ENCODE assay signal across 21 cellular contexts in the genomic region with DNA sequence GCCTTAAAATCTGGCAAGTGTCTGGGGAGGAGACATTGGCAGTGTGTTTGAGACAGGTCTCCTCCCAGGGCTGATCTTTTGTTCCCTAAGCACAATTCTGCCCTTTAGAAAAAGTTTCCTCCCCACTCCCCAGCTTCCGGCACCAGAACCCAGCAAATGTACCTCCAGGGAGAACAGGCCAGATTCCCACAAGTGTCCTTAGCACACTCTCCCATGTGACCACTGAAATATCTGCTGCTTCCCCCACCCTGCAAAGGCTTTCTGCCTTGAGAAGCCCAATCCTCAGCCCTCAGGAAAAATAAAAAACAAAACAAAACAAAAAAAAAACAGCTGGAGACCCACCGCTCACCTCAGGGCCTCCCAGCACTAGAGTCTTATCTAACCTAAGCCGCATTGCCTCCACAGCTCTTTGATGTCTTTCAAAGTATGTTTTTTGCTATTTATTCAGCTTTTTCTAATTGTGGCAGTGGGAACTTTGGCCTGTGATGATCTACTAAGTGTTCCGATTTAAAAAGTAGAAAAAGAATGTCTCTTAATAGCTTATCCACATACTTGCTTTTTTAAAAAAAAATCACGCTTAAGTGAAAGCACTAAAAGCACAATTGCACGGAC. TPM values are rescaled to one million over a fixed set of nuclear protein-coding genes. Genes with fewer than 3 reads are reported as not detected.
A peak's percentile ranks its signal among the peaks of the same experiment; 100 is the strongest.
DNase-seq lines count a peak whose midpoint lies in the region; ATAC-seq, FAIRE-seq and TF ChIP-seq lines count a peak whose summit lies in the region.
"Had no signal": no experiment of that assay in that cellular context is flagged by ENCODE, and none has a peak within 500 bp of the region (broad histone marks: within the 10 kb centered on the region; RNA-seq: fewer than 3 reads in every experiment).

No MANE protein-coding gene starts in this region.

- TF ChIP-seq POLR2A in IMR-90 (IDR thresholded peaks at IDR 0.05; ENCODE audit: low read depth, low read length) (no peak), esophagus muscularis mucosa (IDR thresholded peaks at IDR 0.05; ENCODE audit: low read depth) (no peak)

- H3K4ac ChIP-seq in IMR-90 (ENCODE audit: low read depth, low read length), result peak overlapping the region; percentile 47; the same call in 1 of the 2 replicates

- peaks cover 14% of the 10 kb centered on the region for H3K9me1 ChIP-seq in IMR-90 (ENCODE audit: insufficient read depth, low read length)

- intact Hi-C loops in IMR-90 (cut with micrococcal nuclease), result no loop called here
- intact Hi-C loops in esophagus muscularis mucosa (cut with DNase I), result no loop called here

- H3K23ac ChIP-seq in IMR-90 (ENCODE audit: low read depth, low read length), result no peak overlapping the region

- H2BK120ac ChIP-seq in IMR-90 (ENCODE audit: low read depth, low read length), result peak overlapping the region; percentile 47; the same call in 1 of the 2 replicates

- no peak overlapping the region for H3K4me3 Mint-ChIP-seq in mesothelial cell of epicardium
- no peak overlapping the region for H3K4me3 Mint-ChIP-seq in activated CD8-positive, alpha-beta T cell treated with anti-CD3 and anti-CD28 coated beads, Interleukin-2, amount 10 ng/mL, durations not matched to agents 7 days and 5 days
- H3K4me3 Mint-ChIP-seq: activated naive CD8-positive, alpha-beta T cell treated with anti-CD3 and anti-CD28 coated beads, Interleukin-2, amount 50 U/mL, for 24 hours; memory B cell had no signal

- peak overlapping the region; percentile 21; the same call in 1 of the 2 replicates for H4K91ac ChIP-seq in IMR-90 (ENCODE audit: insufficient read depth, low read depth, low read length)

- no peak for DNase-seq in IMR-90
- no peak for DNase-seq in mesothelial cell of epicardium (ENCODE audit: low spot score in 2 of 2, unreplicated experiment in 2 of 2)
- no peak for DNase-seq in thoracic aorta (ENCODE audit: low spot score)
- no peak for DNase-seq in germinal center (ENCODE audit: low spot score)
- DNase-seq in esophagus muscularis mucosa (ENCODE audit: extremely low spot score), result no peak
- no peak for DNase-seq in activated CD8-positive, alpha-beta T cell treated with anti-CD3 and anti-CD28 coated beads, Interleukin-2, amount 10 ng/mL, durations not matched to agents 7 days and 5 days
- DNase-seq in HK-2 (ENCODE audit: unreplicated experiment), result no peak
- DNase-seq: activated naive CD8-positive, alpha-beta T cell treated with anti-CD3 and anti-CD28 coated beads, Interleukin-2, amount 50 U/mL, for 24 hours; caudate nucleus; esophagus squamous epithelium; HCEC 1CT; head of caudate nucleus; NCI-H748 treated with DMSO at 0.1 percent for 48 hours; right cardiac atrium; SK-N-SH; stimulated activated naive CD4-positive, alpha-beta T cell treated with Interleukin-2 at 50 U/mL for 16 hours had no signal

- no peaks in the 10 kb centered on the region for H3K9me3 Mint-ChIP-seq in mesothelial cell of epicardium
- H3K9me3 Mint-ChIP-seq in activated CD8-positive, alpha-beta T cell treated with anti-CD3 and anti-CD28 coated beads, Interleukin-2, amount 10 ng/mL, durations not matched to agents 7 days and 5 days (ENCODE audit: insufficient read depth), result no peaks in the 10 kb centered on the region
- H3K9me3 Mint-ChIP-seq: activated naive CD8-positive, alpha-beta T cell treated with anti-CD3 and anti-CD28 coated beads, Interleukin-2, amount 50 U/mL, for 24 hours; memory B cell had no signal

- H3K4me2 ChIP-seq in IMR-90 (ENCODE audit: low read depth, low read length), result no peak overlapping the region
- H3K4me2 ChIP-seq: SK-N-SH had no signal

- no peak overlapping the region for H4K5ac ChIP-seq in IMR-90 (ENCODE audit: low read depth, low read length)

- H3K27ac Mint-ChIP-seq in mesothelial cell of epicardium, result peak overlapping the region; percentile 85
- no peak overlapping the region for H3K27ac Mint-ChIP-seq in activated CD8-positive, alpha-beta T cell treated with anti-CD3 and anti-CD28 coated beads, Interleukin-2, amount 10 ng/mL, durations not matched to agents 7 days and 5 days
- H3K27ac Mint-ChIP-seq: activated naive CD8-positive, alpha-beta T cell treated with anti-CD3 and anti-CD28 coated beads, Interleukin-2, amount 50 U/mL, for 24 hours; memory B cell had no signal

- H4K20me1 ChIP-seq in IMR-90 (ENCODE audit: insufficient read depth, low read length), result no peaks in the 10 kb centered on the region

- no peak overlapping the region for H2AFZ ChIP-seq in IMR-90 (replicated peaks; ENCODE audit: low read length, poor library complexity)

- no peak overlapping the region for H3K9ac ChIP-seq in IMR-90 (ENCODE audit: low read depth, low read length)
- H3K9ac ChIP-seq: SK-N-SH had no signal

- no peak overlapping the region; a peak in 1 of 4 replicates for H4K8ac ChIP-seq in IMR-90 (ENCODE audit: low read depth in 2 of 2, low read length in 2 of 2)

- WGBS in IMR-90 (ENCODE audit: extremely low coverage in 2 of 2, insufficient read length in 1 of 2), 2 experiments, result 57% methylated on average over 1 of the region's 6 CpGs; no CpG with 5 or more reads in 1 of the 2 experiments
- 78% methylated on average over 6 of the region's 6 CpGs for WGBS in esophagus muscularis mucosa

- H3K79me1 ChIP-seq in IMR-90 (ENCODE audit: low read depth in 1 of 2, low read length in 2 of 2), result no peaks in the 10 kb centered on the region

- H2BK15ac ChIP-seq in IMR-90 (ENCODE audit: low read depth, low read length), result peak overlapping the region; percentile 44; the same call in 1 of the 3 replicates

- H3K9me3 ChIP-seq in IMR-90 (ENCODE audit: control insufficient read depth, insufficient read depth, low read length) (no peaks in the 10 kb centered on the region), thoracic aorta (no peaks in the 10 kb centered on the region), esophagus muscularis mucosa (no peaks in the 10 kb centered on the region)
- H3K9me3 ChIP-seq: esophagus squamous epithelium, SK-N-SH had no signal

- peak overlapping the region; percentile 67 for H2AK9ac ChIP-seq in IMR-90 (replicated peaks; ENCODE audit: low read depth, low read length, poor library complexity)

- H3K18ac ChIP-seq in IMR-90 (ENCODE audit: low read depth, low read length), result no peak overlapping the region

- BruUV-seq in IMR-90 (replicated peaks; lab: Mats Ljungman, UMichigan), result no TSS peak

- ATAC-seq in IMR-90 (ENCODE audit: low read depth) (no peak), thoracic aorta (ENCODE audit: insufficient number of reproducible peaks, low FRiP score, low read depth) (no peak)
- ATAC-seq in activated CD8-positive, alpha-beta T cell treated with anti-CD3 and anti-CD28 coated beads, Interleukin-2, amount 10 ng/mL, durations not matched to agents 7 days and 5 days, result no peak
- ATAC-seq: activated CD4-positive, CD25-positive, alpha-beta regulatory T cell treated with anti-CD3 and anti-CD28 coated beads, Interleukin-2, amount 50 U/mL, for 24 hours; activated naive CD8-positive, alpha-beta T cell treated with anti-CD3 and anti-CD28 coated beads, Interleukin-2, amount 50 U/mL, for 24 hours had no signal

- POLR2A ChIA-PET in IMR-90 (lab: Charles Lee; ENCODE audit: unreplicated experiment), result no interaction called here
- POLR2A ChIA-PET in activated CD8-positive, alpha-beta T cell treated with anti-CD3 and anti-CD28 coated beads, Interleukin-2, amount 10 ng/mL, durations not matched to agents 7 days and 5 days (lab: Charles Lee), result no interaction called here

- dilution Hi-C loops in IMR-90 (cut with HindIII; ENCODE audit: low sequenced_read_pairs, unreplicated experiment), result no loop called here

- H3K4me1 Mint-ChIP-seq in mesothelial cell of epicardium, result peaks cover 38% of the 10 kb centered on the region
- no peaks in the 10 kb centered on the region for H3K4me1 Mint-ChIP-seq in activated CD8-positive, alpha-beta T cell treated with anti-CD3 and anti-CD28 coated beads, Interleukin-2, amount 10 ng/mL, durations not matched to agents 7 days and 5 days (ENCODE audit: low read depth)
- H3K4me1 Mint-ChIP-seq: activated naive CD8-positive, alpha-beta T cell treated with anti-CD3 and anti-CD28 coated beads, Interleukin-2, amount 50 U/mL, for 24 hours; memory B cell had no signal

- peak overlapping the region; percentile 60 for H3K14ac ChIP-seq in IMR-90 (replicated peaks; ENCODE audit: low read depth, low read length)

- H3K36me3 ChIP-seq in IMR-90 (ENCODE audit: control insufficient read depth, insufficient read depth, low read length) (no peaks in the 10 kb centered on the region), thoracic aorta (no peaks in the 10 kb centered on the region), esophagus muscularis mucosa (no peaks in the 10 kb centered on the region)
- H3K36me3 ChIP-seq: esophagus squamous epithelium had no signal

- no peak overlapping the region; the same call in 1 of the 2 replicates for H2AK5ac ChIP-seq in IMR-90 (ENCODE audit: low read depth, low read length)

- FAIRE-seq in endometrium (lab: Jason Lieb, UNC), result peak; percentile 87
- FAIRE-seq: islet of Langerhans had no signal

- in situ Hi-C loops in IMR-90 (cut with MboI; ENCODE audit: low sequenced_read_pairs), result no loop called here

- H3K27me3 ChIP-seq in IMR-90 (ENCODE audit: control insufficient read depth, insufficient read depth, low read length), result no peaks in the 10 kb centered on the region
- H3K27me3 ChIP-seq in thoracic aorta (replicated peaks; ENCODE audit: insufficient read depth), result no peaks in the 10 kb centered on the region
- H3K27me3 ChIP-seq in esophagus muscularis mucosa, result peaks cover 0 to 4% (median 0%) of the 10 kb centered on the region in 4 donors
- H3K27me3 ChIP-seq: esophagus squamous epithelium had no signal

- H2BK20ac ChIP-seq in IMR-90 (ENCODE audit: low read depth, low read length), result peak overlapping the region; percentile 41; the same call in 1 of the 2 replicates

- H3K4me3 ChIP-seq in IMR-90 (ENCODE audit: insufficient read depth, low read depth, low read length) (no peak overlapping the region), thoracic aorta (no peak overlapping the region), esophagus muscularis mucosa (no peak overlapping the region)
- H3K4me3 ChIP-seq: esophagus squamous epithelium had no signal

- H3K27me3 Mint-ChIP-seq in mesothelial cell of epicardium (ENCODE audit: low read depth), result no peaks in the 10 kb centered on the region
- peaks cover 3% of the 10 kb centered on the region for H3K27me3 Mint-ChIP-seq in activated CD8-positive, alpha-beta T cell treated with anti-CD3 and anti-CD28 coated beads, Interleukin-2, amount 10 ng/mL, durations not matched to agents 7 days and 5 days (ENCODE audit: low read depth)

- no peak for TF ChIP-seq EP300 in esophagus muscularis mucosa (IDR thresholded peaks at IDR 0.05)

- no peak for TF ChIP-seq RAD21 in IMR-90 (IDR thresholded peaks at IDR 0.05; ENCODE audit: low read length)

- H3K56ac ChIP-seq in IMR-90 (ENCODE audit: extremely low read depth, insufficient read depth, low read length), result no peak overlapping the region

- no peak overlapping the region for H2BK5ac ChIP-seq in IMR-90 (ENCODE audit: low read depth, low read length, poor library complexity, severe bottlenecking)

- no peak overlapping the region for H3K27ac ChIP-seq in IMR-90 (ENCODE audit: insufficient read depth, low read length)
- peak overlapping the region; percentile 45 to 77 for H3K27ac ChIP-seq in thoracic aorta
- peak overlapping the region in 1 of 4 donors; percentile 10 for H3K27ac ChIP-seq in esophagus muscularis mucosa (replicated peaks in 1 of 4)

- TF ChIP-seq CTCF in IMR-90 (conservative IDR thresholded peaks at IDR 0.05; ENCODE audit: low read depth, low read length) (no peak), mesothelial cell of epicardium (IDR thresholded peaks at IDR 0.05; ENCODE audit: unreplicated experiment) (no peak), thoracic aorta (IDR thresholded peaks at IDR 0.05) (no peak), esophagus muscularis mucosa (IDR thresholded peaks at IDR 0.05) (no peak)

- no peaks in the 10 kb centered on the region for H3K36me3 Mint-ChIP-seq in mesothelial cell of epicardium
- H3K36me3 Mint-ChIP-seq in activated CD8-positive, alpha-beta T cell treated with anti-CD3 and anti-CD28 coated beads, Interleukin-2, amount 10 ng/mL, durations not matched to agents 7 days and 5 days (ENCODE audit: low read depth), result no peaks in the 10 kb centered on the region
- H3K36me3 Mint-ChIP-seq: memory B cell had no signal

- CTCF ChIA-PET in IMR-90 (lab: Yijun Ruan, JAX), result interaction anchor here (0.6 to 1.3 kb wide), 4 partner anchors 29 to 392 kb away, joined by 3 to 4 read pairs (median 3); partner anchors contain the start of gene FBLN1
- CTCF ChIA-PET in activated CD8-positive, alpha-beta T cell treated with anti-CD3 and anti-CD28 coated beads, Interleukin-2, amount 10 ng/mL, durations not matched to agents 7 days and 5 days (lab: Charles Lee), result no interaction called here

- peaks cover 36% of the 10 kb centered on the region for H3K4me1 ChIP-seq in IMR-90 (ENCODE audit: control insufficient read depth, insufficient read depth, low read length)
- H3K4me1 ChIP-seq in thoracic aorta (ENCODE audit: control insufficient read depth in 1 of 2, low read depth in 2 of 2), result peaks cover 40 to 84% of the 10 kb centered on the region in 2 donors
- H3K4me1 ChIP-seq in esophagus muscularis mucosa, result peaks cover 0 to 30% (median 13%) of the 10 kb centered on the region in 4 donors

RNA-seq across cellular contexts. Expression of gene FBLN1, which starts 29.0 kb away (rescaled TPM):
- total RNA-seq in IMR-90 (2012; rRNA removed) (11.3 and 11.4 TPM in 2 replicates), mesothelial cell of epicardium (283 to 297 TPM (median 296 TPM) in 3 replicates), thoracic aorta (100 to 1,000 TPM; 587 to 972 TPM), esophagus muscularis mucosa (100 to 1,000 TPM; 355 to 534 (median 417) TPM)
- polyA plus RNA-seq in IMR-90 (2012; rRNA removed), result 80.8 and 87.9 TPM in 2 replicates
- 107 and 230 TPM in 2 replicates for polyA plus RNA-seq in IMR-90 (2012; cell fraction: cytosol; rRNA removed)
- polyA plus RNA-seq in IMR-90 (2012; cell fraction: nucleus; rRNA removed; ENCODE audit: low replicate concordance), result 78.8 and 81.4 TPM in 2 replicates
- total RNA-seq in activated CD8-positive, alpha-beta T cell treated with anti-CD3 and anti-CD28 coated beads, Interleukin-2, amount 10 ng/mL, durations not matched to agents 7 days and 5 days, result not detected
- total RNA-seq: activated CD8-positive, alpha-beta memory T cell treated with anti-CD3 and anti-CD28 coated beads for 36 hours had no signal

Comparison
In these comparisons a context has a peak if more than half of its experiments do, and no peak if none do; other contexts are left out.
1. RNA of gene FBLN1, which starts 29.0 kb away (total RNA-seq): 587 to 972 TPM in thoracic aorta, 355 to 534 TPM in esophagus muscularis mucosa and 283 to 297 TPM in mesothelial cell of epicardium; 11.3 to 11.4 TPM in IMR-90 and not detected in activated CD8-positive, alpha-beta T cell treated with anti-CD3 and anti-CD28 coated beads, Interleukin-2, amount 10 ng/mL, durations not matched to agents 7 days and 5 days; every median in the first group is over 10 times any median in the second.